8 cellular contexts compared by ENCODE assay signal in the genomic region with DNA sequence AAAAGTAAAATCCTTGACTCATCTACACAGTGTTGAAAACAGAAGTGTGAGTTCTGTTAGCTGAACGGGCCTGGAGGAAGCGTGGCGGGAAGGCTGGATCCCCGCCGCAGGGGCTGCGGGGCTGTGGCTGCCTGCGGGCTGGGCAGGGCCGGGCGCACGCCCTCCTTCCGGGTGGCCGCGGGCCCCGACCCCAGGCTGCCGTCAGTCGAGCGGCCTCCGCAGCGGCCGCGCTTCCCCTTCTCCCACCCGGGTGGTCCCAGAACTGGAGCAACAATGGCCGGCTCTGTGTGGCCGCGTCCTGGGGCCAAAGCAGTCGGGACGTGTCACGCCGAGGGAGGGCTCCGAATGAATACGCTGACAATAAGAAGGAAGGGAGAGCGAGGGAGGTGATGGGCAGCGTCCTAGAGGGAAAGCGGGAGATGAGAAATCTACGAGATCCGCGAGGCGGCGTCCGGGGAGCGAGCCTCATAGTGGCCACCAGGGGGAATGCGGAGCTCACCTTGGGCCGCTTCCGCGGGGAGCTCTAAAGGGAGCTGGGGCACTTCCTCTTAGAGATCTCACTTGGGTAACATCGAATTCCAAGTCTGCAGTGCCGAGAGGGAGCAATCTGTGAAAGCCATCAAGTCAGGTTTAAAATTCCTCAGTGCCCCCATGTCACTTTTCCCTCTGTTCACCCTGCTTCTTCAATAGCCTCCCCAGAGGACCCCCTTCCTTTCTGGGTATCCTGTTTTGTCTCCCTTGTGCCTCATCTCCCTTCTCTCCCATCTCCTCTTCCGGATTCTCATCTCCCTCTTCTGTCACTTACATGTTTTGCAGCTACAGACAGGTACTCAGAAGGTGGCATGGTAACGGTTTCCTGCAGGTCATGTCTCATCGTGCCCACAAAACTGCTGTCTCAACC.
DNase-seq lines count a peak whose midpoint lies in the region; ATAC-seq, FAIRE-seq and TF ChIP-seq lines count a peak whose summit lies in the region.

No MANE protein-coding gene starts in this region.

- ATAC-seq in HG02759 (IDR thresholded peaks at IDR 0.05; ENCODE audit: unreplicated experiment) (peak; percentile 78), T-helper 17 cell (peak; percentile 84)

- no peaks in the 10 kb centered on the region for H3K9me2 ChIP-seq in hepatocyte (replicated peaks; ENCODE audit: insufficient read depth)

- H3K27me3 Mint-ChIP-seq in T-helper 17 cell, result peaks cover 40% of the 10 kb centered on the region
- H3K27me3 Mint-ChIP-seq in astrocyte (ENCODE audit: low read depth, unreplicated experiment), result peaks cover 4% of the 10 kb centered on the region

- peak; percentile 93 for TF ChIP-seq CTCF in GM12874 (IDR thresholded peaks at IDR 0.05; ENCODE audit: insufficient read depth, low read depth, low read length)
- TF ChIP-seq CTCF in astrocyte (IDR thresholded peaks at IDR 0.05; ENCODE audit: insufficient read depth, low read depth, low read length), result peak; percentile 82
- TF ChIP-seq CTCF in hepatocyte (IDR thresholded peaks at IDR 0.05; ENCODE audit: poor library complexity), result peak; percentile 70
- peak; percentile 57 to 87 (median 60) for TF ChIP-seq CTCF in vagina (IDR thresholded peaks at IDR 0.05)

- H3K36me3 ChIP-seq in astrocyte (ENCODE audit: insufficient read depth, low read length) (no peaks in the 10 kb centered on the region), hepatocyte (replicated peaks; ENCODE audit: insufficient read depth, low read depth) (no peaks in the 10 kb centered on the region), vagina (no peaks in the 10 kb centered on the region)

- H3K36me3 Mint-ChIP-seq in T-helper 17 cell (ENCODE audit: low read depth) (no peaks in the 10 kb centered on the region), astrocyte (ENCODE audit: low read depth, unreplicated experiment) (peaks cover 7% of the 10 kb centered on the region)

- peaks cover 17% of the 10 kb centered on the region for H3K4me1 ChIP-seq in astrocyte (ENCODE audit: insufficient read depth, low read length)
- H3K4me1 ChIP-seq in hepatocyte (ENCODE audit: insufficient read depth), result peaks cover 9% of the 10 kb centered on the region
- H3K4me1 ChIP-seq in vagina, result peaks cover 37% of the 10 kb centered on the region

- intact Hi-C loops in vagina (cut with DNase I), result no loop called here

- H3K27me3 ChIP-seq in astrocyte (ENCODE audit: insufficient read depth, low read length) (no peaks in the 10 kb centered on the region), hepatocyte (no peaks in the 10 kb centered on the region), vagina (no peaks in the 10 kb centered on the region)

- TF ChIP-seq POLR2A in vagina (IDR thresholded peaks at IDR 0.05), result no peak

- peak; percentile 80 for DNase-seq in NCI-H1105 treated with DMSO at 0.1 percent for 48 hours (lab: John Stamatoyannopoulos, UW)
- peak; percentile 17 to 31 (median 27) for DNase-seq in T-helper 17 cell
- peak; percentile 57 for DNase-seq in astrocyte (ENCODE audit: low read depth)
- peak; percentile 94 for DNase-seq in hepatocyte (ENCODE audit: low spot score)
- peak; percentile 77 for DNase-seq in putamen (ENCODE audit: low spot score)
- no peak for DNase-seq in vagina (ENCODE audit: extremely low spot score in 2 of 2)

- H3K27ac ChIP-seq in astrocyte (ENCODE audit: low read depth, low read length) (peak overlapping the region; percentile 59), hepatocyte (peak overlapping the region; percentile 80), vagina (peak overlapping the region; percentile 83)

- no peak overlapping the region for H3K27ac Mint-ChIP-seq in T-helper 17 cell
- H3K27ac Mint-ChIP-seq in astrocyte (ENCODE audit: unreplicated experiment), result peak overlapping the region; percentile 6

- H3K9me3 ChIP-seq in T-helper 17 cell (ENCODE audit: control insufficient read depth, low read length, poor library complexity, severe bottlenecking) (no peaks in the 10 kb centered on the region), astrocyte (ENCODE audit: insufficient read depth, low read depth, low read length) (no peaks in the 10 kb centered on the region), hepatocyte (ENCODE audit: low read depth) (no peaks in the 10 kb centered on the region), vagina (no peaks in the 10 kb centered on the region)

- H3K4me3 ChIP-seq in astrocyte (ENCODE audit: insufficient read depth, low read depth, low read length) (peak overlapping the region; percentile 58), hepatocyte (peak overlapping the region; percentile 23), vagina (peak overlapping the region; percentile 50 to 56)

- H3K79me2 ChIP-seq in astrocyte (ENCODE audit: insufficient read depth, low read length), result no peaks in the 10 kb centered on the region
- no peaks in the 10 kb centered on the region for H3K79me2 ChIP-seq in hepatocyte

- H4K20me1 ChIP-seq in astrocyte (ENCODE audit: insufficient read depth, low read length) (no peaks in the 10 kb centered on the region), hepatocyte (ENCODE audit: insufficient read depth, poor library complexity, severe bottlenecking) (no peaks in the 10 kb centered on the region)

- H3K4me1 Mint-ChIP-seq in T-helper 17 cell, result peaks cover 10% of the 10 kb centered on the region
- peaks cover 16% of the 10 kb centered on the region for H3K4me1 Mint-ChIP-seq in astrocyte (ENCODE audit: low read depth, unreplicated experiment)

- H2AFZ ChIP-seq in astrocyte (ENCODE audit: low read depth, low read length) (peak overlapping the region; percentile 96), hepatocyte (peak overlapping the region; percentile 52)

- H3K4me3 Mint-ChIP-seq in T-helper 17 cell, result peak overlapping the region; percentile 86
- H3K4me3 Mint-ChIP-seq in astrocyte (ENCODE audit: unreplicated experiment), result peak overlapping the region; percentile 74

- peak overlapping the region; percentile 88 for H3K4me2 ChIP-seq in astrocyte (ENCODE audit: low read length)
- peak overlapping the region; percentile 75 for H3K4me2 ChIP-seq in hepatocyte

- FAIRE-seq in astrocyte (lab: Jason Lieb, UNC), result no peak

- WGBS in hepatocyte (ENCODE audit: low lambda C conversion rate, missing lambda C conversion rate), result 4% methylated on average over 50 of the region's 50 CpGs

- no peaks in the 10 kb centered on the region for H3K9me3 Mint-ChIP-seq in astrocyte (ENCODE audit: unreplicated experiment)

- peak overlapping the region; percentile 81 for H3K9ac ChIP-seq in astrocyte (ENCODE audit: low read length)

Comparison
In these comparisons a context has a peak if more than half of its experiments do, and no peak if none do; other contexts are left out.
1. DNase-seq: peak in NCI-H1105 treated with DMSO at 0.1 percent for 48 hours (single experiment), T-helper 17 cell (3 of 3), astrocyte (single experiment), hepatocyte (single experiment) and putamen (single experiment); none in vagina (0 of 2).
2. Peak in every context shown above with its lines, with median percentiles within 50 percentile points of each other: CTCF ChIP-seq, H3K27ac ChIP-seq and H3K4me3 ChIP-seq.